In the genomic region with DNA sequence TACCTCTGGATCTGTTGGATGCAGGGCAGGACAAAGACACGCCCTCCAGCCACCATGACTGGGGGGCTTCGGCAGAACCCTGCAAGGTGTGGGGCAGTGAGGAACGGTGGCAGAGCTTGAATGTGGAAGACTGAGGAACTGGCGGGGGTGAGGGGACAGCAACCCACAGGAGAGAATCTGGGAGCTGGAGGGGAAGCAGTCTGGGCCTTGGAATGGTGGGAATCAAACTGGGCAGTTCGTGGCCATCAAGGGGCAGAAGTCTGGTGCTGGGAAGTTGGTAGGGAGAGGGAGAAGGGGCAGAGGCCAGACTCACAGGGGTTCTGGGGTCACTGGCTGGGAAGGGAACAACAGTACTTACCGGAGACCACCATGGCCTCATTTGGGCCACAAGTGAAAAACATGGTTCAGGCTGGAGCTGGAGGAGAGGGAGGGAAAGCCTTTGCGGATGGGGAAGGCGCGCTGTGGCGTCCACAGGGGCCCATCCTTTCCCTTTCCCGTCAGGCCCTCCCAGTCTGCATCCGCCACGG, we compare ENCODE assay signal across 6 cellular contexts. TPM values are rescaled to one million over a fixed set of nuclear protein-coding genes. Genes with fewer than 3 reads are reported as not detected.
A peak's percentile ranks its signal among the peaks of the same experiment; 100 is the strongest.
DNase-seq lines count a peak whose midpoint lies in the region; ATAC-seq and TF ChIP-seq lines count a peak whose summit lies in the region.

No MANE protein-coding gene starts in this region.

- ATAC-seq in CD4-positive, CD25-positive, alpha-beta regulatory T cell (ENCODE audit: low read depth in 2 of 2): no peak
- ATAC-seq in SK-N-SH treated with all-trans-retinoic acid at 6 μM for 48 hours: peak; percentile 58
- no peak for ATAC-seq in HG03442 (IDR thresholded peaks at IDR 0.05; ENCODE audit: unreplicated experiment)

- no peaks in the 10 kb centered on the region for H3K9me3 ChIP-seq in CD4-positive, CD25-positive, alpha-beta regulatory T cell (ENCODE audit: control insufficient read depth in 2 of 2, low read length in 2 of 2)
- no peaks in the 10 kb centered on the region for H3K9me3 ChIP-seq in iPS-18a (ENCODE audit: control insufficient read depth, low read depth, low read length)

- H3K4me3 Mint-ChIP-seq in CD4-positive, CD25-positive, alpha-beta regulatory T cell: peak overlapping the region; percentile 86 to 96 (median 94)

- H3K36me3 ChIP-seq in CD4-positive, CD25-positive, alpha-beta regulatory T cell (ENCODE audit: control insufficient read depth, insufficient read depth, low read length): no peaks in the 10 kb centered on the region
- H3K36me3 ChIP-seq in iPS-18a (ENCODE audit: control insufficient read depth, low read depth, low read length): peaks cover 35% of the 10 kb centered on the region

- peak overlapping the region; percentile 88 to 89 (median 89) for H3K27ac Mint-ChIP-seq in CD4-positive, CD25-positive, alpha-beta regulatory T cell

- no peaks in the 10 kb centered on the region for H3K27me3 ChIP-seq in CD4-positive, CD25-positive, alpha-beta regulatory T cell (ENCODE audit: control insufficient read depth, insufficient read depth, low read length)
- no peaks in the 10 kb centered on the region for H3K27me3 ChIP-seq in iPS-18a (ENCODE audit: control insufficient read depth, insufficient read depth, low read length)

- peak overlapping the region; percentile 66 for H3K4me3 ChIP-seq in CD4-positive, CD25-positive, alpha-beta regulatory T cell (ENCODE audit: low read depth, low read length)
- peak overlapping the region; percentile 91 for H3K4me3 ChIP-seq in iPS-18a (ENCODE audit: low read length)

- H3K4me1 ChIP-seq in CD4-positive, CD25-positive, alpha-beta regulatory T cell (ENCODE audit: control insufficient read depth, insufficient read depth, low read length, poor library complexity, severe bottlenecking): peaks cover 51% of the 10 kb centered on the region
- H3K4me1 ChIP-seq in iPS-18a (ENCODE audit: control insufficient read depth, low read depth, low read length): peaks cover 8% of the 10 kb centered on the region

- H3K4me1 Mint-ChIP-seq in CD4-positive, CD25-positive, alpha-beta regulatory T cell: peaks cover 10 to 76% (median 52%) of the 10 kb centered on the region in 4 donors

- H3K9ac ChIP-seq in iPS-18a (ENCODE audit: low read length): peak overlapping the region; percentile 76

- peaks cover 23% of the 10 kb centered on the region for H3K36me3 Mint-ChIP-seq in CD4-positive, CD25-positive, alpha-beta regulatory T cell

- H3K9me3 Mint-ChIP-seq in CD4-positive, CD25-positive, alpha-beta regulatory T cell: peaks cover 0 to 2% (median 0%) of the 10 kb centered on the region in 7 donors

- peak overlapping the region; percentile 59 for H3K27ac ChIP-seq in CD4-positive, CD25-positive, alpha-beta regulatory T cell (ENCODE audit: insufficient read depth, low read length, poor library complexity, severe bottlenecking)
- H3K27ac ChIP-seq in iPS-18a (ENCODE audit: low read length): peak overlapping the region; percentile 30

- DNase-seq in CD4-positive, CD25-positive, alpha-beta regulatory T cell: no peak
- DNase-seq in NCI-H2081 (lab: John Stamatoyannopoulos, UW) (no peak), HuH-7 (ENCODE audit: low spot score) (no peak)

- peaks cover 7% of the 10 kb centered on the region for H3K27me3 Mint-ChIP-seq in CD4-positive, CD25-positive, alpha-beta regulatory T cell

TF ChIP-seq in SK-N-SH treated with all-trans-retinoic acid at 6 μM for 48 hours, 23 proteins besides CTCF, POLR2A, EP300 and RAD21:
- TF ChIP-seq ESRRG (CRISPR knock-in tag; IDR thresholded peaks at IDR 0.05) (peak; percentile 71; the same call in 1 of the 2 replicates), ZFP3 (CRISPR knock-in tag; IDR thresholded peaks at IDR 0.05) (no peak)

RNA-seq across cellular contexts. Expression of gene FLOT1, which starts 0.6 kb away (rescaled TPM):
- total RNA-seq in CD4-positive, CD25-positive, alpha-beta regulatory T cell: 25.3 TPM
- polyA plus RNA-seq in CD4-positive, CD25-positive, alpha-beta regulatory T cell: 10 to 100 TPM; 30.5 to 63.2 (median 48.1) TPM

RNA-seq across cellular contexts. Expression of gene IER3, which starts 2.5 kb away (rescaled TPM):
- total RNA-seq in CD4-positive, CD25-positive, alpha-beta regulatory T cell: 5.1 TPM
- 1 to 10 TPM in 3 of 4 donors, under 1 TPM in 1; 0.38 to 2.2 (median 1.4) TPM for polyA plus RNA-seq in CD4-positive, CD25-positive, alpha-beta regulatory T cell

RNA-seq across cellular contexts. Expression of gene TUBB, which starts 21.7 kb away (rescaled TPM):
- 119 TPM for total RNA-seq in CD4-positive, CD25-positive, alpha-beta regulatory T cell
- 100 to 1,000 TPM; 125 to 158 (median 138) TPM for polyA plus RNA-seq in CD4-positive, CD25-positive, alpha-beta regulatory T cell

RNA-seq across cellular contexts. Expression of gene MDC1, which starts 24.8 kb away (rescaled TPM):
- 32.7 TPM for total RNA-seq in CD4-positive, CD25-positive, alpha-beta regulatory T cell
- polyA plus RNA-seq in CD4-positive, CD25-positive, alpha-beta regulatory T cell: 1 to 10 TPM; 1.2 to 5.0 (median 3.7) TPM

RNA-seq across cellular contexts. Expression of gene NRM, which starts 51.1 kb away (rescaled TPM):
- total RNA-seq in CD4-positive, CD25-positive, alpha-beta regulatory T cell: 9.0 TPM
- polyA plus RNA-seq in CD4-positive, CD25-positive, alpha-beta regulatory T cell: 10 to 100 TPM in 1 of 4 donors, 1 to 10 TPM in 3; 7.5 to 17.7 (median 9.2) TPM
